ENCODE assay signal across 1 cellular context in the genomic region with DNA sequence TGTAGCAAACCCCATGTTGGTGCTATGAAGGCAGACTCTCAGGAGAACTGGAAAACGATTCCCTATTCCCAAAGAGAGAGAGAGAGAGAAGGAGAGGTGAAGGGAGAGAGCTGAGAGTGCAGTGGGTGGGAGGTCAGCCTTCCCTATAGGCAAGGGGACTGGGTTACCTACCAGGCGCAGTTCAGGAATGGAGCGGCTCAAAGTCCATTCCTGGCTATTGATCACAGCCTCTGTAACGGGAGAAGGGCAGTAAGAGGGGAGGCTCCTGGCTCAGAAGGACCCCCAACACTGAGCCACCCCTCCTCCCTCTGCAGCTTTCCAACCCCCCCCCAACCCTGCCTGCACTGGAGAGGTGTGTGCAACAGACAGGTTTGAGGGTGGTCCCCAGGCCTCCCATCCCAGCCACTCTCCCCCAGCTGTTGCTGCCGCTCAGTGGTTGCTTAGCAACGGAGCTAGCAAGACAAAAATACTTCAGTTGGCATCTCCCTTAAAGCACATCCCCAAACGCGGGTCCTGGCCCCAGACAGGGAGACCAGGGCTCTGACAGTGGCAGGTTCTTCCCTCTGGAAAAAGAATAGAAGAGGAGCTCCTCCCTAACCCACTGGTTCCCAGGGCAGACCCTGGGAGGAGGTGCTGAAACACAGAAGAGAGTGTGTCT.
TF ChIP-seq lines count a peak whose summit lies in the region.

No MANE protein-coding gene starts in this region.

TF ChIP-seq in K562, 482 proteins besides CTCF, POLR2A, EP300 and RAD21:
- TF ChIP-seq, protein P1, sequence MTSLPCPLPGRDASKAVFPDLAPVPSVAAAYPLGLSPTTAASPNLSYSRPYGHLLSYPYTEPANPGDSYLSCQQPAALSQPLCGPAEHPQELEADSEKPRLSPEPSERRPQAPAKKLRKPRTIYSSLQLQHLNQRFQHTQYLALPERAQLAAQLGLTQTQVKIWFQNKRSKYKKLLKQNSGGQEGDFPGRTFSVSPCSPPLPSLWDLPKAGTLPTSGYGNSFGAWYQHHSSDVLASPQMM (CRISPR knock-in tag; IDR thresholded peaks at IDR 0.05): no peak
- TF ChIP-seq HNRNPK (IDR thresholded peaks at IDR 0.05; ENCODE audit: low read depth, low read length, poor library complexity, severe bottlenecking): no peak
- peak; percentile 95 for TF ChIP-seq RFX1 (IDR thresholded peaks at IDR 0.05)
